In the genomic region with DNA sequence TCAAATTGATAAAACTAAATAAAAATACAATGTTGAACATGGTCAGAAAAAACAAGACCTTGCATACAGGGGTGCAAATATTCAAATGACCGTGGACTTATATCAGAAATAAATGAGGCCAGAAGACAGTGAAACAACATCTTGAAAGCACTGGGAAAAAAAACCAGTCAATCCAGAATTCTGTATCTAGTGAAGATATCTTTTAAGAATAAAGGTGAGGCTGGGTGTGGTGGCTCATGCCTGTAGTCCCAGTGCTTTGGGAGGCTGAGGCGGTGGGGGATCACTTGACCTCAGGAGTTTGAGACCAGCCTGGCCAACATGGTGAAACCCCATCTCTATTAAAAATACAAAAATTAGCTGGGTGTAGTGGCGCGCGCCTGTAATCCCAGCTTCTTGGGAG, we compare ENCODE assay signal across 20 cellular contexts. TPM values are rescaled to one million over a fixed set of nuclear protein-coding genes. Genes with fewer than 3 reads are reported as not detected.
DNase-seq lines count a peak whose midpoint lies in the region; ATAC-seq, FAIRE-seq and TF ChIP-seq lines count a peak whose summit lies in the region.
"Had no signal": no experiment of that assay in that cellular context is flagged by ENCODE, and none has a peak within 500 bp of the region (broad histone marks: within the 10 kb centered on the region; RNA-seq: fewer than 3 reads in every experiment).

No MANE protein-coding gene starts in this region.

- intact Hi-C loops in right lobe of liver (cut with DNase I) = no loop called here
- intact Hi-C loops in HepG2 (cut with micrococcal nuclease; ENCODE audit: unreplicated experiment) = no loop called here
- intact Hi-C loops in testis (cut with DNase I; ENCODE audit: low total_unique reads) = no loop called here

- DNase-seq in right lobe of liver (peak in 1 of 3 donors; percentile 12), HepG2 (ENCODE audit: low spot score) (no peak), hepatocyte (ENCODE audit: low spot score) (no peak), trophoblast cell (peak; percentile 54 to 91), type B pancreatic cell (ENCODE audit: extremely low spot score, unreplicated experiment) (peak; percentile 42), testis (no peak), G401 (ENCODE audit: low spot score) (no peak)
- DNase-seq in effector CD8-positive, alpha-beta T cell (lab: John Stamatoyannopoulos, UW) = no peak
- DNase-seq: CD8-positive, alpha-beta T cell; DMS 273 treated with DMSO at 0.1 percent for 48 hours; DMS53; DND-41; EL; GM23248 had no signal

- no peaks in the 10 kb centered on the region for H4K20me1 ChIP-seq in HepG2 (ENCODE audit: insufficient read depth, low read length)
- no peaks in the 10 kb centered on the region for H4K20me1 ChIP-seq in hepatocyte (ENCODE audit: insufficient read depth, poor library complexity, severe bottlenecking)
- H4K20me1 ChIP-seq: BLaER1 had no signal

- H2BK12ac ChIP-seq in trophoblast cell (ENCODE audit: low read length) = no peak overlapping the region

- H3K4me1 Mint-ChIP-seq in type B pancreatic cell (ENCODE audit: unreplicated experiment) = peaks cover 8% of the 10 kb centered on the region

- H4K8ac ChIP-seq in trophoblast cell (ENCODE audit: low read depth, low read length) = no peak overlapping the region

- H3K4me3 ChIP-seq in right lobe of liver (no peak overlapping the region), HepG2 (replicated peaks in 1 of 3; ENCODE audit: insufficient read depth in 1 of 3, low read depth in 2 of 3, low read length in 3 of 3) (no peak overlapping the region), hepatocyte (no peak overlapping the region), trophoblast cell (ENCODE audit: low read depth, low read length) (no peak overlapping the region), testis (no peak overlapping the region)
- H3K4me3 ChIP-seq: BLaER1, GM23248, HAP-1 had no signal

- no peaks in the 10 kb centered on the region for H3K36me3 Mint-ChIP-seq in type B pancreatic cell
- H3K36me3 Mint-ChIP-seq: CD8-positive, alpha-beta T cell had no signal

- TF ChIP-seq EP300 in HepG2 (IDR thresholded peaks at IDR 0.05; ENCODE audit: low read depth in 2 of 2, low read length in 2 of 2) (no peak), HepG2 (CRISPR knock-in tag; IDR thresholded peaks at IDR 0.05; ENCODE audit: borderline replicate concordance) (no peak)

- H3K18ac ChIP-seq in trophoblast cell (ENCODE audit: low read length) = no peak overlapping the region

- WGBS in right lobe of liver (ENCODE audit: insufficient coverage, low coverage, low lambda C conversion rate, missing lambda C conversion rate) = 88% methylated on average over 5 of the region's 5 CpGs
- WGBS in HepG2 (ENCODE audit: low lambda C conversion rate) = 94% methylated on average over 5 of the region's 5 CpGs
- WGBS in hepatocyte (ENCODE audit: low lambda C conversion rate, missing lambda C conversion rate) = 93% methylated on average over 5 of the region's 5 CpGs
- WGBS in trophoblast cell (ENCODE audit: extremely low coverage, insufficient coverage, insufficient read length) = no CpG with 5 or more reads among the region's 5 CpGs
- 90 to 96% methylated on average over 5 of the region's 5 CpGs for WGBS in testis, 2 donors

- H2BK120ac ChIP-seq in trophoblast cell (ENCODE audit: insufficient read depth, low read length, poor library complexity) = no peak overlapping the region

- peaks cover 4% of the 10 kb centered on the region for H3K79me1 ChIP-seq in trophoblast cell (ENCODE audit: low read length)

- in situ Hi-C loops in HepG2 (cut with HindIII; ENCODE audit: extremely low pct_ligation_motif_present, low pct_unique_long_range_greater_than_20kb) (no loop called here), G401 (cut with HindIII; ENCODE audit: low sequenced_read_pairs) (no loop called here)

- CTCF ChIA-PET in HepG2 (lab: Yijun Ruan, JAX; ENCODE audit: low intra/inter-chr PET ratio, low total read pairs) = no interaction called here

- H2BK5ac ChIP-seq in trophoblast cell (ENCODE audit: low read depth, low read length, poor library complexity) = no peak overlapping the region

- H4K91ac ChIP-seq in trophoblast cell (ENCODE audit: low read depth, low read length) = peak overlapping the region; percentile 37

- H3K9me3 Mint-ChIP-seq in type B pancreatic cell = peaks cover 9% of the 10 kb centered on the region

- no peak overlapping the region for H4K12ac ChIP-seq in trophoblast cell (ENCODE audit: low read depth, low read length)

- no peaks in the 10 kb centered on the region for H3K9me2 ChIP-seq in hepatocyte (replicated peaks; ENCODE audit: insufficient read depth)

- FAIRE-seq in HepG2 (lab: Jason Lieb, UNC) = no peak
- FAIRE-seq: G401.6, GM12892, GM18507 had no signal

- no peak overlapping the region for H3K14ac ChIP-seq in trophoblast cell (ENCODE audit: low read length)

- TF ChIP-seq CTCF in right lobe of liver (IDR thresholded peaks at IDR 0.05) = no peak
- no peak for TF ChIP-seq CTCF in HepG2 (CRISPR knock-in tag; IDR thresholded peaks at IDR 0.05)
- no peak for TF ChIP-seq CTCF in hepatocyte (IDR thresholded peaks at IDR 0.05; ENCODE audit: poor library complexity)
- TF ChIP-seq CTCF in type B pancreatic cell (conservative IDR thresholded peaks at IDR 0.05) = no peak
- TF ChIP-seq CTCF in testis (IDR thresholded peaks at IDR 0.05) = no peak

- no TSS peak for BruUV-seq in HepG2 (replicated peaks; lab: Mats Ljungman, UMichigan)

- POLR2A ChIA-PET in HepG2 (lab: Yijun Ruan, JAX) = no interaction called here

- H2AFZ ChIP-seq in HepG2 (ENCODE audit: low read length) (no peak overlapping the region), hepatocyte (no peak overlapping the region), trophoblast cell (ENCODE audit: insufficient read depth, low read length, poor library complexity) (no peak overlapping the region)
- H2AFZ ChIP-seq: GM23248 had no signal

- H3K9ac ChIP-seq in HepG2 (ENCODE audit: insufficient read depth, low read depth, low read length) (no peak overlapping the region), trophoblast cell (ENCODE audit: low read length) (no peak overlapping the region)
- H3K9ac ChIP-seq: BLaER1, GM23248 had no signal

- TF ChIP-seq RAD21 in HepG2 (CRISPR knock-in tag; IDR thresholded peaks at IDR 0.05) = no peak

- H3K27me3 ChIP-seq in right lobe of liver = no peaks in the 10 kb centered on the region
- no peaks in the 10 kb centered on the region for H3K27me3 ChIP-seq in HepG2 (ENCODE audit: control insufficient read depth in 1 of 2, insufficient read depth in 2 of 2, low read length in 2 of 2)
- no peaks in the 10 kb centered on the region for H3K27me3 ChIP-seq in hepatocyte
- no peaks in the 10 kb centered on the region for H3K27me3 ChIP-seq in trophoblast cell (ENCODE audit: insufficient read depth, low read length)
- no peaks in the 10 kb centered on the region for H3K27me3 ChIP-seq in testis
- H3K27me3 ChIP-seq: BLaER1 had no signal

- H3K27ac ChIP-seq in right lobe of liver (peak overlapping the region in 2 of 3 donors; percentile 57 to 76), HepG2 (ENCODE audit: extremely low read length, insufficient read depth, low read length) (no peak overlapping the region), hepatocyte (peak overlapping the region; percentile 88), trophoblast cell (ENCODE audit: low read depth, low read length) (no peak overlapping the region), testis (no peak overlapping the region)
- H3K27ac ChIP-seq: 22Rv1, BLaER1, GM23248 had no signal

- H3K4ac ChIP-seq in trophoblast cell (ENCODE audit: low read depth, low read length) = no peak overlapping the region

- no peaks in the 10 kb centered on the region for H3K79me2 ChIP-seq in HepG2 (ENCODE audit: insufficient read depth, low read length)
- H3K79me2 ChIP-seq in hepatocyte = no peaks in the 10 kb centered on the region
- H3K79me2 ChIP-seq in trophoblast cell (ENCODE audit: control insufficient read depth, insufficient read depth, low read length, poor library complexity) = no peaks in the 10 kb centered on the region

- H3K9me3 ChIP-seq in right lobe of liver (no peaks in the 10 kb centered on the region), HepG2 (ENCODE audit: low read length) (peaks cover 7% of the 10 kb centered on the region), hepatocyte (ENCODE audit: low read depth) (no peaks in the 10 kb centered on the region), trophoblast cell (ENCODE audit: insufficient read depth, low read depth, low read length) (peaks cover 2% of the 10 kb centered on the region), testis (no peaks in the 10 kb centered on the region)
- H3K9me3 ChIP-seq: HAP-1 had no signal

- H2AK5ac ChIP-seq in trophoblast cell (ENCODE audit: low read length) = no peak overlapping the region

- H3K27ac Mint-ChIP-seq in type B pancreatic cell = peak overlapping the region; percentile 86
- H3K27ac Mint-ChIP-seq: CD8-positive, alpha-beta T cell had no signal

- H3K4me1 ChIP-seq in right lobe of liver (peaks cover 0 to 11% (median 2%) of the 10 kb centered on the region in 4 donors), HepG2 (ENCODE audit: insufficient read depth, low read length) (peaks cover 18% of the 10 kb centered on the region), hepatocyte (ENCODE audit: insufficient read depth) (peaks cover 9% of the 10 kb centered on the region), trophoblast cell (ENCODE audit: control insufficient read depth in 1 of 2, insufficient read depth in 2 of 2, low read length in 2 of 2) (peaks cover 4 to 6% of the 10 kb centered on the region in 2 experiments), testis (no peaks in the 10 kb centered on the region)
- H3K4me1 ChIP-seq: BLaER1, HAP-1 had no signal

- peaks cover 7% of the 10 kb centered on the region for H3K27me3 Mint-ChIP-seq in type B pancreatic cell

- H3K4me3 Mint-ChIP-seq in type B pancreatic cell = peak overlapping the region; percentile 10
- H3K4me3 Mint-ChIP-seq: CD8-positive, alpha-beta T cell had no signal

- H3K36me3 ChIP-seq in right lobe of liver (no peaks in the 10 kb centered on the region), HepG2 (replicated peaks in 1 of 2; ENCODE audit: control insufficient read depth in 1 of 2, insufficient read depth in 2 of 2, low read length in 2 of 2) (no peaks in the 10 kb centered on the region), hepatocyte (replicated peaks; ENCODE audit: insufficient read depth, low read depth) (no peaks in the 10 kb centered on the region), trophoblast cell (ENCODE audit: control insufficient read depth in 1 of 2, insufficient read depth in 2 of 2, low read length in 2 of 2) (no peaks in the 10 kb centered on the region), testis (ENCODE audit: low read depth, missing control alignments) (no peaks in the 10 kb centered on the region)
- H3K36me3 ChIP-seq: BLaER1, HAP-1 had no signal

- TF ChIP-seq POLR2A in right lobe of liver (IDR thresholded peaks at IDR 0.05) (no peak), HepG2 (IDR thresholded peaks at IDR 0.05; ENCODE audit: insufficient read depth in 1 of 2, low read depth in 2 of 2, low read length in 2 of 2) (no peak), testis (IDR thresholded peaks at IDR 0.05) (no peak)

- ATAC-seq in right lobe of liver (no peak), HepG2 (no peak)
- ATAC-seq: CD8-positive, alpha-beta T cell had no signal

- H3K4me2 ChIP-seq in HepG2 (ENCODE audit: low read depth, low read length) (no peak overlapping the region), hepatocyte (peak overlapping the region; percentile 32), trophoblast cell (ENCODE audit: low read length) (no peak overlapping the region)
- H3K4me2 ChIP-seq: BLaER1 had no signal

- H3K23ac ChIP-seq in trophoblast cell (ENCODE audit: low read length) = no peak overlapping the region

RNA-seq across cellular contexts. Expression of a gene that starts 15.2 kb away (rescaled TPM):
- 100 to 1,000 TPM in 4 of 6 experiments, 10 to 100 TPM in 2; 53.9 to 163 (median 119) TPM for total RNA-seq in right lobe of liver
- 99.9 and 103 TPM in 2 replicates for total RNA-seq in HepG2 (2016; rRNA removed; fragmentation: Illumina TruSeq; extraction: Trizol)
- 28.5 and 32.0 TPM in 2 replicates for total RNA-seq in HepG2 (2016; cell fraction: cytosol; rRNA removed; fragmentation: Illumina TruSeq; extraction: Trizol; ENCODE audit: low read depth)
- 99.3 and 101 TPM in 2 replicates for total RNA-seq in HepG2 (2016; cell fraction: insoluble cytoplasmic fraction; rRNA removed; fragmentation: Illumina TruSeq; extraction: Trizol)
- 88.0 and 107 TPM in 2 replicates for total RNA-seq in HepG2 (2016; cell fraction: membrane; rRNA removed; fragmentation: Illumina TruSeq; extraction: Trizol)
- 47.4 and 51.4 TPM in 2 replicates for total RNA-seq in HepG2 (2016; cell fraction: nucleus; rRNA removed; fragmentation: Illumina TruSeq; extraction: Trizol)
- polyA plus RNA-seq in HepG2 (2011; rRNA removed) = 24.8 and 35.0 TPM in 2 replicates
- polyA plus RNA-seq in HepG2 (2011; cell fraction: cytosol; rRNA removed) = 40.5 and 42.6 TPM in 2 replicates
- polyA plus RNA-seq in HepG2 (2011; cell fraction: nucleus; rRNA removed) = 17.3 and 19.3 TPM in 2 replicates
- 22.3 and 27.0 TPM in 2 replicates for polyA plus RNA-seq in HepG2 (2012)
- 23.5 and 27.9 TPM in 2 replicates for polyA plus RNA-seq in HepG2 (2016; cell fraction: cytosol; fragmentation: Illumina TruSeq; extraction: Trizol; ENCODE audit: low read depth)
- polyA plus RNA-seq in HepG2 (2016; cell fraction: insoluble cytoplasmic fraction; fragmentation: Illumina TruSeq; extraction: Trizol; ENCODE audit: low read depth) = 121 and 123 TPM in 2 replicates
- 68.7 and 77.8 TPM in 2 replicates for polyA plus RNA-seq in HepG2 (2016; cell fraction: membrane; fragmentation: Illumina TruSeq; extraction: Trizol; ENCODE audit: low read depth)
- polyA plus RNA-seq in HepG2 (2016; cell fraction: nucleus; fragmentation: Illumina TruSeq; extraction: Trizol; ENCODE audit: insufficient read depth, low read depth) = 76.4 and 86.3 TPM in 2 replicates
- 4.5 and 45.0 TPM in 2 replicates for polyA minus RNA-seq in HepG2 (2011; rRNA and poly(A)+ RNA removed; ENCODE audit: low replicate concordance)
- polyA minus RNA-seq in HepG2 (2011; cell fraction: cytosol; rRNA and poly(A)+ RNA removed) = 25.4 and 32.4 TPM in 2 replicates
- polyA minus RNA-seq in HepG2 (2011; cell fraction: nucleus; rRNA and poly(A)+ RNA removed) = 15.6 and 18.2 TPM in 2 replicates
- total RNA-seq in hepatocyte = 151 and 160 TPM in 2 replicates
- 65.1 and 103 TPM in 2 replicates for polyA plus RNA-seq in hepatocyte
- polyA plus RNA-seq in trophoblast cell (2013) = 148 and 169 TPM in 2 replicates
- 24.4 and 50.4 TPM in 2 replicates for total RNA-seq in type B pancreatic cell (ENCODE audit: low replicate concordance)
- total RNA-seq in testis = 1 to 10 TPM; 3.5 to 5.0 TPM
- 4.7 TPM for polyA plus RNA-seq in testis (ENCODE audit: insufficient read depth, low read depth, low replicate concordance)
- total RNA-seq in G401 (2014; rRNA removed; shearing (Covaris generic)) = 9.8 and 10.9 TPM in 2 replicates
- polyA plus RNA-seq: GM23248 had no signal

RNA-seq across cellular contexts. Expression of a gene that starts 56.0 kb away (rescaled TPM):
- total RNA-seq in right lobe of liver (10 to 100 TPM; 15.0 to 32.3 (median 27.1) TPM), HepG2 (2016; rRNA removed; fragmentation: Illumina TruSeq; extraction: Trizol) (34.3 and 49.8 TPM in 2 replicates), hepatocyte (69.4 and 69.5 TPM in 2 replicates), type B pancreatic cell (ENCODE audit: low replicate concordance) (28.7 and 30.1 TPM in 2 replicates), testis (10 to 100 TPM; 20.8 to 20.9 TPM)
- 13.2 and 14.7 TPM in 2 replicates for total RNA-seq in HepG2 (2016; cell fraction: cytosol; rRNA removed; fragmentation: Illumina TruSeq; extraction: Trizol; ENCODE audit: low read depth)
- 35.7 and 49.1 TPM in 2 replicates for total RNA-seq in HepG2 (2016; cell fraction: insoluble cytoplasmic fraction; rRNA removed; fragmentation: Illumina TruSeq; extraction: Trizol)
- total RNA-seq in HepG2 (2016; cell fraction: membrane; rRNA removed; fragmentation: Illumina TruSeq; extraction: Trizol) = 37.6 and 38.8 TPM in 2 replicates
- total RNA-seq in HepG2 (2016; cell fraction: nucleus; rRNA removed; fragmentation: Illumina TruSeq; extraction: Trizol) = 24.5 and 24.7 TPM in 2 replicates
- polyA plus RNA-seq in HepG2 (2011; rRNA removed) (25.7 and 26.6 TPM in 2 replicates), hepatocyte (26.2 and 33.1 TPM in 2 replicates), testis (ENCODE audit: insufficient read depth, low read depth, low replicate concordance) (24.3 TPM)
- 16.9 and 25.6 TPM in 2 replicates for polyA plus RNA-seq in HepG2 (2011; cell fraction: cytosol; rRNA removed)
- 11.7 and 17.0 TPM in 2 replicates for polyA plus RNA-seq in HepG2 (2011; cell fraction: nucleus; rRNA removed)
- polyA plus RNA-seq in HepG2 (2012) = 34.2 and 46.3 TPM in 2 replicates
- 13.2 and 15.5 TPM in 2 replicates for polyA plus RNA-seq in HepG2 (2016; cell fraction: cytosol; fragmentation: Illumina TruSeq; extraction: Trizol; ENCODE audit: low read depth)
- 44.3 and 47.4 TPM in 2 replicates for polyA plus RNA-seq in HepG2 (2016; cell fraction: insoluble cytoplasmic fraction; fragmentation: Illumina TruSeq; extraction: Trizol; ENCODE audit: low read depth)
- 25.6 and 28.0 TPM in 2 replicates for polyA plus RNA-seq in HepG2 (2016; cell fraction: membrane; fragmentation: Illumina TruSeq; extraction: Trizol; ENCODE audit: low read depth)
- 30.5 and 35.3 TPM in 2 replicates for polyA plus RNA-seq in HepG2 (2016; cell fraction: nucleus; fragmentation: Illumina TruSeq; extraction: Trizol; ENCODE audit: insufficient read depth, low read depth)
- 14.6 and 15.2 TPM in 2 replicates for polyA minus RNA-seq in HepG2 (2011; rRNA and poly(A)+ RNA removed; ENCODE audit: low replicate concordance)
- 18.9 and 25.7 TPM in 2 replicates for polyA minus RNA-seq in HepG2 (2011; cell fraction: cytosol; rRNA and poly(A)+ RNA removed)
- 26.3 and 34.8 TPM in 2 replicates for polyA minus RNA-seq in HepG2 (2011; cell fraction: nucleus; rRNA and poly(A)+ RNA removed)
- polyA plus RNA-seq in trophoblast cell (2013) = 26.6 and 27.5 TPM in 2 replicates
- 8.2 and 22.1 TPM in 2 replicates for total RNA-seq in G401 (2014; rRNA removed; shearing (Covaris generic))

Comparison
In these comparisons a context has a peak if more than half of its experiments do, and no peak if none do; other contexts are left out.
1. H3K27ac ChIP-seq: peak in right lobe of liver (2 of 3) and hepatocyte (single experiment); none in HepG2 (single experiment), trophoblast cell (single experiment) and testis (0 of 2).
2. DNase-seq: peak in trophoblast cell (2 of 2) and type B pancreatic cell (single experiment); none in HepG2 (single experiment), hepatocyte (single experiment), testis (single experiment), G401 (single experiment) and effector CD8-positive, alpha-beta T cell (single experiment).